Comparison of ENCODE assay signal across 15 cellular contexts in genomic region chr11:13638436-13638835, GRCh38. TPM values are rescaled to one million over a fixed set of nuclear protein-coding genes. Genes with fewer than 3 reads are reported as not detected.
DNase-seq lines count a peak whose midpoint lies in the region; ATAC-seq and TF ChIP-seq lines count a peak whose summit lies in the region.
"Had no signal": no experiment of that assay in that cellular context is flagged by ENCODE, and none has a peak within 500 bp of the region (broad histone marks: within the 10 kb centered on the region; RNA-seq: fewer than 3 reads in every experiment).

No MANE protein-coding gene starts in this region.

- no peaks in the 10 kb centered on the region for H3K4me1 ChIP-seq in mammary epithelial cell (ENCODE audit: insufficient read depth, low read length)
- H3K4me1 ChIP-seq in mucosa of descending colon (ENCODE audit: low read depth): no peaks in the 10 kb centered on the region
- H3K4me1 ChIP-seq in Caco-2: no peaks in the 10 kb centered on the region
- H3K4me1 ChIP-seq: A549 had no signal

- H4K20me1 ChIP-seq in mammary epithelial cell (ENCODE audit: insufficient read depth, low read length): no peaks in the 10 kb centered on the region

- no peak for ATAC-seq in mucosa of descending colon
- ATAC-seq: A549; CD8-positive, alpha-beta T cell had no signal

- no peak overlapping the region for H3K4me3 Mint-ChIP-seq in Caco-2 (ENCODE audit: unreplicated experiment)
- H3K4me3 Mint-ChIP-seq: CD14-positive monocyte; CD8-positive, alpha-beta T cell; H9 had no signal

- DNase-seq in AML-193 (lab: John Stamatoyannopoulos, UW): peak; percentile 71 to 76
- peak; percentile 69 to 81 for DNase-seq in HL-60 (ENCODE audit: low read depth in 1 of 2, low spot score in 1 of 2)
- DNase-seq in NOMO-1 treated with dmso at 0.1 percent for 144 hours (lab: John Stamatoyannopoulos, UW; ENCODE audit: unreplicated experiment): peak; percentile 45
- DNase-seq in mammary epithelial cell: peak; percentile 1
- DNase-seq in hepatic stellate cell (ENCODE audit: low spot score): no peak
- no peak for DNase-seq in mucosa of descending colon
- DNase-seq in Caco-2: no peak
- DNase-seq: CD8-positive, alpha-beta T cell; COR-L47; DND-41; GDM1; GOT3; H9 had no signal

- H3K27me3 Mint-ChIP-seq in Caco-2 (ENCODE audit: insufficient read depth, unreplicated experiment): peaks cover 4% of the 10 kb centered on the region

- H3K27ac Mint-ChIP-seq in Caco-2 (ENCODE audit: unreplicated experiment): no peak overlapping the region
- H3K27ac Mint-ChIP-seq: CD8-positive, alpha-beta T cell; H9 had no signal

- intact Hi-C loops in mammary epithelial cell (cut with micrococcal nuclease) (no loop called here), mucosa of descending colon (cut with DNase I, micrococcal nuclease) (no loop called here), Caco-2 (cut with micrococcal nuclease; ENCODE audit: unreplicated experiment) (no loop called here)

- H3K9me3 ChIP-seq in mammary epithelial cell (replicated peaks; ENCODE audit: insufficient read depth, low read length) (no peaks in the 10 kb centered on the region), mucosa of descending colon (no peaks in the 10 kb centered on the region), Caco-2 (peaks cover 10% of the 10 kb centered on the region; the same call in 1 of the 2 replicates)

- POLR2A ChIA-PET in Caco-2 (lab: Charles Lee): no interaction called here

- H3K79me2 ChIP-seq in mammary epithelial cell (ENCODE audit: insufficient read depth, low read length): no peaks in the 10 kb centered on the region

- no peak overlapping the region for H3K9ac ChIP-seq in mammary epithelial cell (ENCODE audit: insufficient read depth, low read length)

- H3K9me3 Mint-ChIP-seq in Caco-2 (ENCODE audit: unreplicated experiment): no peaks in the 10 kb centered on the region
- H3K9me3 Mint-ChIP-seq: H9 had no signal

- no peak overlapping the region for H3K4me2 ChIP-seq in mammary epithelial cell (ENCODE audit: insufficient read depth, low read depth, low read length)
- H3K4me2 ChIP-seq: A549 had no signal

- no peaks in the 10 kb centered on the region for H3K4me1 Mint-ChIP-seq in Caco-2 (ENCODE audit: low read depth, unreplicated experiment)

- H3K36me3 ChIP-seq in mammary epithelial cell (ENCODE audit: insufficient read depth, low read length): no peaks in the 10 kb centered on the region
- H3K36me3 ChIP-seq in mucosa of descending colon (ENCODE audit: low read depth): no peaks in the 10 kb centered on the region
- no peaks in the 10 kb centered on the region for H3K36me3 ChIP-seq in Caco-2 (ENCODE audit: control insufficient read depth, insufficient read depth, low read length)

- H3K27me3 ChIP-seq in HL-60 (ENCODE audit: insufficient read depth, poor library complexity, severe bottlenecking) (no peaks in the 10 kb centered on the region), mammary epithelial cell (ENCODE audit: insufficient read depth, low read length) (no peaks in the 10 kb centered on the region), Caco-2 (replicated peaks; ENCODE audit: control insufficient read depth, insufficient read depth, low read length) (no peaks in the 10 kb centered on the region)

- CTCF ChIA-PET in mammary epithelial cell (lab: Charles Lee; ENCODE audit: low non-redundant PET) (no interaction called here), Caco-2 (lab: Charles Lee) (no interaction called here)

- H2AFZ ChIP-seq in mammary epithelial cell (ENCODE audit: low read depth, low read length): no peak overlapping the region

- dilution Hi-C loops in mammary epithelial cell (cut with HindIII; ENCODE audit: low sequenced_read_pairs): no loop called here

- H3K27ac ChIP-seq in HL-60 (replicated peaks) (peak overlapping the region; percentile 38; the same call in 1 of the 2 replicates), mammary epithelial cell (ENCODE audit: insufficient read depth, low read depth, low read length) (no peak overlapping the region)
- H3K27ac ChIP-seq: A549 had no signal

- H3K4me3 ChIP-seq in HL-60 (replicated peaks; ENCODE audit: insufficient read depth, low read length): no peak overlapping the region
- no peak overlapping the region for H3K4me3 ChIP-seq in mammary epithelial cell (replicated peaks in 1 of 3; ENCODE audit: insufficient read depth in 1 of 3, low read depth in 2 of 3, low read length in 3 of 3)
- H3K4me3 ChIP-seq in mucosa of descending colon: no peak overlapping the region
- H3K4me3 ChIP-seq in Caco-2 (ENCODE audit: low read depth, low read length): no peak overlapping the region
- H3K4me3 ChIP-seq: A549 had no signal

- H3K36me3 Mint-ChIP-seq in Caco-2 (ENCODE audit: insufficient read depth, unreplicated experiment): no peaks in the 10 kb centered on the region
- H3K36me3 Mint-ChIP-seq: CD14-positive monocyte; CD8-positive, alpha-beta T cell had no signal

- BruUV-seq in mammary epithelial cell (replicated peaks; lab: Mats Ljungman, UMichigan): no TSS peak
- no TSS peak for BruUV-seq in Caco-2 (replicated peaks; lab: Mats Ljungman, UMichigan)

- in situ Hi-C loops in mammary epithelial cell (cut with MboI; ENCODE audit: low sequenced_read_pairs in 2 of 2): no loop called here

- TF ChIP-seq CTCF in HL-60 (IDR thresholded peaks at IDR 0.05; ENCODE audit: insufficient read depth, low read length) (no peak), mammary epithelial cell (conservative IDR thresholded peaks at IDR 0.05 in 1 of 2, IDR thresholded peaks at IDR 0.05 in 1 of 2; ENCODE audit: extremely low read depth in 1 of 2, insufficient read depth in 1 of 2, low read depth in 1 of 2, low read length in 2 of 2) (no peak), mucosa of descending colon (IDR thresholded peaks at IDR 0.05) (no peak), Caco-2 (IDR thresholded peaks at IDR 0.05; ENCODE audit: insufficient read depth in 1 of 2, low read depth in 1 of 2, low read length in 1 of 2, severe bottlenecking in 1 of 2, unreplicated experiment in 1 of 2) (no peak)

RNA-seq across cellular contexts. Expression of gene FAR1, which starts 30.0 kb away (rescaled TPM):
- 100 to 1,000 TPM; 104 to 126 TPM for total RNA-seq in mammary epithelial cell
- 96.7 TPM for polyA plus RNA-seq in mammary epithelial cell
- polyA minus RNA-seq in mammary epithelial cell: 272 TPM
- total RNA-seq in mucosa of descending colon: 100 to 1,000 TPM in 2 of 3 donors, 10 to 100 TPM in 1; 74.3 to 103 (median 102) TPM
- total RNA-seq in Caco-2 (2022): 91.2 and 96.0 TPM in 2 replicates

Comparison
In these comparisons a context has a peak if more than half of its experiments do, and no peak if none do; other contexts are left out.
1. DNase-seq: peak in AML-193 (2 of 2), HL-60 (2 of 2), NOMO-1 treated with dmso at 0.1 percent for 144 hours (single experiment) and mammary epithelial cell (single experiment); none in hepatic stellate cell (single experiment), mucosa of descending colon (0 of 3) and Caco-2 (0 of 2).